Comparison of ENCODE assay signal across 10 cellular contexts in the genomic region with DNA sequence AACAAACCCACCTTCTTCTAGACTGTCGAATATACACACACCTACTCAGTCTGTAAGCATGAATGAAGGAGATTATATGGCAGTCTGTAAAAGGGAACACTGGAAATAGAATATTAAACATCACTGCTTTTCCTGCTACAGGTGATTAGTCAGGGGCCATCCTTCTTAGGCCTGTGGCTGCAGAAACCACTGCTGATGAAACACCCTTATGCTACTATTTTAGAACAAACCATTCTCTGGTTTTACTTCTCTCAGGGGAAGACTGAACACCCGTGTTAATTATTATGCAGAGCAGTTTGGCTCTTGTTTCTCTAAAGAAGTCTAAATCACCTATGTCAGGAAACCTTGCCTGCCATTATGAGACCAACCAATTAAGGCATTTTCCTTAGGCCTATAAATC.
DNase-seq lines count a peak whose midpoint lies in the region; ATAC-seq and TF ChIP-seq lines count a peak whose summit lies in the region.
"Had no signal": no experiment of that assay in that cellular context is flagged by ENCODE, and none has a peak within 500 bp of the region (broad histone marks: within the 10 kb centered on the region; RNA-seq: fewer than 3 reads in every experiment).

No MANE protein-coding gene starts in this region.

- H3K4me1 ChIP-seq in GM23248 (ENCODE audit: insufficient read depth), result peaks cover 21% of the 10 kb centered on the region
- H3K4me1 ChIP-seq in mucosa of descending colon (ENCODE audit: low read depth), result no peaks in the 10 kb centered on the region
- H3K4me1 ChIP-seq in gastrocnemius medialis, result peaks cover 0 to 3% of the 10 kb centered on the region in 2 donors

- no peak for TF ChIP-seq POLR2A in gastrocnemius medialis (IDR thresholded peaks at IDR 0.05)

- no peak overlapping the region for H3K27ac Mint-ChIP-seq in T-helper 2 cell treated with Interferon-gamma antibody and Interleukin-4, amounts not matched to agents 5 μg/mL and 100 μg/mL, for 36 hours

- no peak overlapping the region for H3K4me3 Mint-ChIP-seq in T-helper 2 cell treated with Interferon-gamma antibody and Interleukin-4, amounts not matched to agents 5 μg/mL and 100 μg/mL, for 36 hours

- H3K79me2 ChIP-seq in GM23248 (ENCODE audit: insufficient read depth), result no peaks in the 10 kb centered on the region

- no peak overlapping the region for H3K4me2 ChIP-seq in GM23248 (ENCODE audit: unreplicated experiment)

- H3K36me3 Mint-ChIP-seq in T-helper 2 cell treated with Interferon-gamma antibody and Interleukin-4, amounts not matched to agents 5 μg/mL and 100 μg/mL, for 36 hours (ENCODE audit: low read depth), result peaks cover 2% of the 10 kb centered on the region

- peaks cover 18% of the 10 kb centered on the region for H3K4me1 Mint-ChIP-seq in T-helper 2 cell treated with Interferon-gamma antibody and Interleukin-4, amounts not matched to agents 5 μg/mL and 100 μg/mL, for 36 hours (ENCODE audit: low read depth)

- ATAC-seq in GM19035 (IDR thresholded peaks at IDR 0.05; ENCODE audit: unreplicated experiment) (peak; percentile 77), HG03469 (IDR thresholded peaks at IDR 0.05; ENCODE audit: unreplicated experiment) (peak; percentile 81), mucosa of descending colon (peak; percentile 34), gastrocnemius medialis (no peak)

- no peak overlapping the region for H3K9ac ChIP-seq in GM23248

- no peaks in the 10 kb centered on the region for H3K9me2 ChIP-seq in GM23248 (ENCODE audit: insufficient read depth)

- no peaks in the 10 kb centered on the region for H4K20me1 ChIP-seq in GM23248 (ENCODE audit: insufficient read depth)

- in situ Hi-C loops in GM23248 (cut with MboI), result no loop called here
- in situ Hi-C loops in gastrocnemius medialis (cut with MboI; ENCODE audit: low sequenced_read_pairs in 4 of 4), result no loop called here

- intact Hi-C loops in mucosa of descending colon (cut with DNase I, micrococcal nuclease), result no loop called here
- intact Hi-C loops in gastrocnemius medialis (cut with DNase I; ENCODE audit: low total_unique reads), result no loop called here

- TF ChIP-seq CTCF in mucosa of descending colon (IDR thresholded peaks at IDR 0.05) (no peak), gastrocnemius medialis (IDR thresholded peaks at IDR 0.05 in 4 of 5, conservative IDR thresholded peaks at IDR 0.05 in 1 of 5) (no peak)

- 58 to 64% methylated on average over 2 of the region's 2 CpGs for WGBS in GM23248 (ENCODE audit: low coverage in 1 of 2, low lambda C conversion rate in 2 of 2, missing lambda C conversion rate in 2 of 2), 2 experiments

- no peaks in the 10 kb centered on the region for H3K36me3 ChIP-seq in GM23248 (ENCODE audit: low read depth)
- H3K36me3 ChIP-seq in mucosa of descending colon (ENCODE audit: low read depth), result no peaks in the 10 kb centered on the region
- H3K36me3 ChIP-seq in gastrocnemius medialis, result no peaks in the 10 kb centered on the region
- H3K36me3 ChIP-seq: transverse colon had no signal

- H3F3A ChIP-seq in GM23248 (ENCODE audit: insufficient read depth), result peaks cover 11% of the 10 kb centered on the region; the same call in 1 of the 2 replicates

- H3K9me3 ChIP-seq in GM23248 (ENCODE audit: low read depth), result no peaks in the 10 kb centered on the region
- H3K9me3 ChIP-seq in mucosa of descending colon, result peaks cover 9% of the 10 kb centered on the region
- H3K9me3 ChIP-seq in gastrocnemius medialis, result peaks cover 0 to 5% (median 0%) of the 10 kb centered on the region in 3 donors

- H3K27me3 Mint-ChIP-seq in T-helper 2 cell treated with Interferon-gamma antibody and Interleukin-4, amounts not matched to agents 5 μg/mL and 100 μg/mL, for 36 hours (ENCODE audit: low read depth), result peaks cover 3% of the 10 kb centered on the region

- H3K27me3 ChIP-seq in GM23248 (replicated peaks; ENCODE audit: insufficient read depth) (no peaks in the 10 kb centered on the region), gastrocnemius medialis (no peaks in the 10 kb centered on the region)
- H3K27me3 ChIP-seq: transverse colon had no signal

- H3K27ac ChIP-seq in GM23248 (no peak overlapping the region), gastrocnemius medialis (no peak overlapping the region)
- H3K27ac ChIP-seq: skin epidermis, transverse colon had no signal

- H2AFZ ChIP-seq in GM23248, result no peak overlapping the region

- H3K4me3 ChIP-seq in GM23248 (no peak overlapping the region), mucosa of descending colon (no peak overlapping the region), gastrocnemius medialis (no peak overlapping the region)
- H3K4me3 ChIP-seq: skin epidermis, transverse colon had no signal

- DNase-seq in GM23248 (peak; percentile 8), mucosa of descending colon (no peak), NAMALWA (ENCODE audit: low spot score) (no peak), gastrocnemius medialis (no peak)
- DNase-seq in T-helper 2 cell treated with Interferon-gamma antibody and Interleukin-4, amounts not matched to agents 5 μg/mL and 100 μg/mL, for 36 hours (ENCODE audit: low spot score), result no peak
- DNase-seq: NCI-H1105 treated with DMSO at 0.1 percent for 48 hours, transverse colon had no signal

- peaks cover 17% of the 10 kb centered on the region for H3K9me3 Mint-ChIP-seq in T-helper 2 cell treated with Interferon-gamma antibody and Interleukin-4, amounts not matched to agents 5 μg/mL and 100 μg/mL, for 36 hours

Comparison
In these comparisons a context has a peak if more than half of its experiments do, and no peak if none do; other contexts are left out.
1. ATAC-seq: peak in GM19035 (single experiment), HG03469 (single experiment) and mucosa of descending colon (single experiment); none in gastrocnemius medialis (0 of 2).